16 cellular contexts compared by ENCODE assay signal in the genomic region with DNA sequence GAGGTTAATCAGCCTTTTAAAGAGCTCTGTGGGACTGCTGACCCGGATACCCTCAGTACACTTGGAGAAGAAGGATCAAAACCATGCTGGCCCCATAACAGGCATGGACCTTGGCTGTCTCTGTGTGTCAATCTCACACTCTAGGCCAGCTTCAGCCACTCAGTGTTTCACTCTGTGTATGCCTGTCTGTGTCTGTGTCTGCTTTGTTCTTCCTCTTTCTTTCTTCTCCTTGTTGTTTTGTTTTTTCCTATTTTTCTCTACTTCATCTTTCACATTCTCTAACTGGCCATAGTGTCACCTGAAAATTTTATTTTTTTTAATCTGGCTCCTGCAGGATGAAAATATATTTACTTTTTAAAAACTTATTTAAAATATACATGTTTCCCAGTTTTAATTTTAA. TPM values are rescaled to one million over a fixed set of nuclear protein-coding genes. Genes with fewer than 3 reads are reported as not detected.
DNase-seq lines count a peak whose midpoint lies in the region; ATAC-seq and TF ChIP-seq lines count a peak whose summit lies in the region.
"Had no signal": no experiment of that assay in that cellular context is flagged by ENCODE, and none has a peak within 500 bp of the region (broad histone marks: within the 10 kb centered on the region; RNA-seq: fewer than 3 reads in every experiment).

No MANE protein-coding gene starts in this region.

- intact Hi-C loops in mucosa of descending colon (cut with DNase I, micrococcal nuclease), result loop anchor here (2.0 to 10.0 kb wide), 4 partner anchors 80 to 273 kb away; no protein-coding TSS in a partner anchor
- intact Hi-C loops in sigmoid colon (cut with DNase I), result loop anchor here (1.0 to 5.0 kb wide), 4 partner anchors 85 to 528 kb away; no protein-coding TSS in a partner anchor

- no peak overlapping the region for H3K27ac ChIP-seq in sigmoid colon
- H3K27ac ChIP-seq: foreskin keratinocyte, left ventricle myocardium inferior, psoas muscle, thyroid gland had no signal

- H3K4me1 ChIP-seq in Loucy (ENCODE audit: insufficient read depth, low read length, poor library complexity, severe bottlenecking) (no peaks in the 10 kb centered on the region), mucosa of descending colon (ENCODE audit: low read depth) (no peaks in the 10 kb centered on the region), sigmoid colon (no peaks in the 10 kb centered on the region)
- H3K4me1 ChIP-seq: foreskin keratinocyte, left ventricle myocardium inferior, psoas muscle, thyroid gland had no signal

- DNase-seq in AG20443 (ENCODE audit: low spot score) (peak; percentile 13), astrocyte of the hippocampus (ENCODE audit: low read depth, low spot score) (peak; percentile 24), mucosa of descending colon (no peak), sigmoid colon (no peak), occipital lobe (lab: John Stamatoyannopoulos, UW) (no peak), T-helper 2 cell (no peak)
- DNase-seq: activated CD8-positive, alpha-beta memory T cell treated with anti-CD3 and anti-CD28 coated beads, Interleukin-2, amount 10 ng/mL, durations not matched to agents 7 days and 5 days; DND-41; dorsolateral prefrontal cortex; left ventricle myocardium inferior; psoas muscle; T-helper 17 cell; thyroid gland had no signal

- no peak for TF ChIP-seq POLR2A in sigmoid colon (IDR thresholded peaks at IDR 0.05)

- H3K27me3 ChIP-seq in Loucy (ENCODE audit: insufficient read depth, low read length, poor library complexity, severe bottlenecking) (no peaks in the 10 kb centered on the region), sigmoid colon (no peaks in the 10 kb centered on the region)
- H3K27me3 ChIP-seq: dorsolateral prefrontal cortex, foreskin keratinocyte, thyroid gland had no signal

- peak; percentile 28 for ATAC-seq in mucosa of descending colon
- no peak for ATAC-seq in HG03039 (IDR thresholded peaks at IDR 0.05; ENCODE audit: unreplicated experiment)
- ATAC-seq: foreskin keratinocyte had no signal

- no peak overlapping the region for H3K4me3 ChIP-seq in Loucy (ENCODE audit: low read length, poor library complexity, severe bottlenecking)
- H3K4me3 ChIP-seq in mucosa of descending colon, result no peak overlapping the region
- no peak overlapping the region for H3K4me3 ChIP-seq in sigmoid colon
- H3K4me3 ChIP-seq: dorsolateral prefrontal cortex, left ventricle myocardium inferior, psoas muscle, thyroid gland had no signal

- peak overlapping the region; percentile 41; the same call in 1 of the 2 replicates for H2AFZ ChIP-seq in Loucy (ENCODE audit: low read length)

- no peak overlapping the region for H3K9ac ChIP-seq in Loucy (ENCODE audit: low read depth, low read length, poor library complexity, severe bottlenecking)

- TF ChIP-seq EP300 in sigmoid colon (IDR thresholded peaks at IDR 0.05), result no peak

- H3K36me3 ChIP-seq in Loucy (ENCODE audit: insufficient read depth, low read length) (no peaks in the 10 kb centered on the region), mucosa of descending colon (ENCODE audit: low read depth) (no peaks in the 10 kb centered on the region), sigmoid colon (no peaks in the 10 kb centered on the region)
- H3K36me3 ChIP-seq: left ventricle myocardium inferior, thyroid gland had no signal

- H4K20me1 ChIP-seq in Loucy (ENCODE audit: insufficient read depth, low read length, poor library complexity, severe bottlenecking), result no peaks in the 10 kb centered on the region

- H3K79me2 ChIP-seq in Loucy (ENCODE audit: insufficient read depth, low read length), result no peaks in the 10 kb centered on the region

- H3K9me3 ChIP-seq in Loucy (ENCODE audit: insufficient read depth, low read depth, low read length), result no peaks in the 10 kb centered on the region
- H3K9me3 ChIP-seq in mucosa of descending colon, result no peaks in the 10 kb centered on the region
- H3K9me3 ChIP-seq in sigmoid colon, result no peaks in the 10 kb centered on the region
- H3K9me3 ChIP-seq: left ventricle myocardium inferior, psoas muscle, thyroid gland had no signal

- H3K9me2 ChIP-seq in Loucy (replicated peaks; ENCODE audit: low read depth, low read length), result no peaks in the 10 kb centered on the region

- TF ChIP-seq CTCF in Loucy (conservative IDR thresholded peaks at IDR 0.05; ENCODE audit: low read length), result no peak
- TF ChIP-seq CTCF in mucosa of descending colon (IDR thresholded peaks at IDR 0.05), result no peak
- no peak for TF ChIP-seq CTCF in sigmoid colon (IDR thresholded peaks at IDR 0.05)

- no peak overlapping the region for H3K4me2 ChIP-seq in Loucy (ENCODE audit: low read depth, low read length, poor library complexity, severe bottlenecking)

- no peaks in the 10 kb centered on the region for H3F3A ChIP-seq in Loucy (ENCODE audit: low read depth)

- WGBS in sigmoid colon, 2 donors, result 80 to 85% methylated on average over 1 of the region's 1 CpG

RNA-seq across cellular contexts. Expression of a gene that starts 51.1 kb away (rescaled TPM):
- total RNA-seq in mucosa of descending colon, result 10 to 100 TPM; 72.8 to 87.1 (median 86.6) TPM
- 100 to 1,000 TPM; 140 to 197 (median 185) TPM for total RNA-seq in sigmoid colon
- 100 to 1,000 TPM in 2 of 3 donors, 10 to 100 TPM in 1; 92.0 to 126 (median 105) TPM for polyA plus RNA-seq in sigmoid colon
- 87.0 TPM for total RNA-seq in occipital lobe

RNA-seq across cellular contexts. Expression of a gene that starts 51.4 kb away (rescaled TPM):
- total RNA-seq in mucosa of descending colon (10 to 100 TPM; 67.4 to 78.9 (median 74.1) TPM), sigmoid colon (100 to 1,000 TPM; 147 to 228 (median 160) TPM), occipital lobe (268 TPM)
- 10 to 100 TPM; 49.3 to 79.8 (median 77.5) TPM for polyA plus RNA-seq in sigmoid colon

Comparison
In these comparisons a context has a peak if more than half of its experiments do, and no peak if none do; other contexts are left out.
1. DNase-seq: peak in AG20443 (single experiment) and astrocyte of the hippocampus (single experiment); none in mucosa of descending colon (0 of 3), sigmoid colon (single experiment), occipital lobe (single experiment) and T-helper 2 cell (0 of 5).